16 cellular contexts compared by ENCODE assay signal in genomic region chr6:154380733-154381132, GRCh38. TPM values are rescaled to one million over a fixed set of nuclear protein-coding genes. Genes with fewer than 3 reads are reported as not detected.
DNase-seq lines count a peak whose midpoint lies in the region; ATAC-seq and TF ChIP-seq lines count a peak whose summit lies in the region.
"Had no signal": no experiment of that assay in that cellular context is flagged by ENCODE, and none has a peak within 500 bp of the region (broad histone marks: within the 10 kb centered on the region; RNA-seq: fewer than 3 reads in every experiment).

No MANE protein-coding gene starts in this region.

- H3K36me3 ChIP-seq in heart left ventricle = no peaks in the 10 kb centered on the region

- H3K27me3 ChIP-seq in heart left ventricle = no peaks in the 10 kb centered on the region

- intact Hi-C loops in left ventricle myocardium superior (cut with micrococcal nuclease) (no loop called here), heart left ventricle (cut with DNase I) (no loop called here)
- intact Hi-C loops in dendritic cell treated with granulocyte-macrophage colony-stimulating factor and Interleukin-4, amounts not matched to agents 40 ng/mL and 50 ng/mL, for 4 days (cut with micrococcal nuclease) = no loop called here

- H3K27ac ChIP-seq in heart left ventricle = no peak overlapping the region
- H3K27ac ChIP-seq: SK-N-MC had no signal

- no peaks in the 10 kb centered on the region for H3K36me3 Mint-ChIP-seq in dendritic cell treated with granulocyte-macrophage colony-stimulating factor and Interleukin-4, amounts not matched to agents 40 ng/mL and 50 ng/mL, for 4 days (ENCODE audit: low read depth)
- no peaks in the 10 kb centered on the region for H3K36me3 Mint-ChIP-seq in nephron (ENCODE audit: low read depth)

- peaks cover 0 to 8% (median 0%) of the 10 kb centered on the region in 12 donors for H3K9me3 ChIP-seq in heart left ventricle

- H3K4me3 Mint-ChIP-seq in dendritic cell treated with granulocyte-macrophage colony-stimulating factor and Interleukin-4, amounts not matched to agents 40 ng/mL and 50 ng/mL, for 4 days = peak overlapping the region; percentile 46
- no peak overlapping the region for H3K4me3 Mint-ChIP-seq in nephron
- H3K4me3 Mint-ChIP-seq: B cell had no signal

- peaks cover 3% of the 10 kb centered on the region for H3K27me3 Mint-ChIP-seq in dendritic cell treated with granulocyte-macrophage colony-stimulating factor and Interleukin-4, amounts not matched to agents 40 ng/mL and 50 ng/mL, for 4 days
- H3K27me3 Mint-ChIP-seq in nephron (ENCODE audit: low read depth) = peaks cover 3% of the 10 kb centered on the region

- H3K4me1 ChIP-seq in heart left ventricle = no peaks in the 10 kb centered on the region

- peaks cover 10% of the 10 kb centered on the region for H3K9me3 Mint-ChIP-seq in dendritic cell treated with granulocyte-macrophage colony-stimulating factor and Interleukin-4, amounts not matched to agents 40 ng/mL and 50 ng/mL, for 4 days
- H3K9me3 Mint-ChIP-seq in nephron = peaks cover 3% of the 10 kb centered on the region

- ATAC-seq in left ventricle myocardium superior (peak; percentile 31), heart left ventricle (no peak)

- peak overlapping the region; percentile 79 for H3K27ac Mint-ChIP-seq in dendritic cell treated with granulocyte-macrophage colony-stimulating factor and Interleukin-4, amounts not matched to agents 40 ng/mL and 50 ng/mL, for 4 days
- peak overlapping the region; percentile 18 to 87 (median 22) for H3K27ac Mint-ChIP-seq in nephron
- H3K27ac Mint-ChIP-seq: B cell had no signal

- no peak overlapping the region for H3K4me3 ChIP-seq in heart left ventricle
- H3K4me3 ChIP-seq: SK-N-MC had no signal

- DNase-seq in left ventricle myocardium superior = no peak
- no peak for DNase-seq in heart left ventricle
- no peak for DNase-seq in RKO (ENCODE audit: low spot score)
- DNase-seq in middle frontal gyrus (ENCODE audit: extremely low spot score, low spot score) = no peak
- DNase-seq in MV-4-11 (lab: John Stamatoyannopoulos, UW) = no peak
- DNase-seq: ACHN, DMS153, Karpas-422, MM.1S, NCI-H1417 treated with DMSO at 0.1 percent for 48 hours, NCI-H2029 treated with DMSO at 0.1 percent for 48 hours, NCI-H510A treated with DMSO at 0.1 percent for 48 hours had no signal

- 53 to 65% (median 59%) methylated on average over 2 of the region's 2 CpGs for WGBS in heart left ventricle, 4 donors

- peaks cover 14% of the 10 kb centered on the region for H3K4me1 Mint-ChIP-seq in dendritic cell treated with granulocyte-macrophage colony-stimulating factor and Interleukin-4, amounts not matched to agents 40 ng/mL and 50 ng/mL, for 4 days (ENCODE audit: low read depth)
- H3K4me1 Mint-ChIP-seq in nephron = no peaks in the 10 kb centered on the region
- H3K4me1 Mint-ChIP-seq: B cell had no signal

- TF ChIP-seq CTCF in heart left ventricle (IDR thresholded peaks at IDR 0.05) (no peak), nephron (IDR thresholded peaks at IDR 0.05; ENCODE audit: unreplicated experiment in 3 of 3) (no peak)

- TF ChIP-seq POLR2A in heart left ventricle (IDR thresholded peaks at IDR 0.05) = no peak

RNA-seq across cellular contexts. Expression of gene IPCEF1, which starts 24.1 kb away (rescaled TPM):
- total RNA-seq in left ventricle myocardium superior (1.7 TPM), heart left ventricle (1 to 10 TPM in 4 of 9 donors, under 1 TPM in 5; 0.25 to 4.1 (median 0.86) TPM)
- polyA plus RNA-seq in heart left ventricle = under 1 TPM; 0.10 to 0.11 TPM
